In genomic region chr3:29436612-29437313, GRCh38 we compare ENCODE assay signal across 17 cellular contexts.
"Had no signal": no experiment of that assay in that cellular context is flagged by ENCODE, and none has a peak within 500 bp of the region (broad histone marks: within the 10 kb centered on the region; RNA-seq: fewer than 3 reads in every experiment).

No MANE protein-coding gene starts in this region.

- DNase-seq: activated CD4-positive, alpha-beta T cell treated with anti-CD3 and anti-CD28 coated beads for 36 hours; activated CD8-positive, alpha-beta memory T cell treated with anti-CD3 and anti-CD28 coated beads, Interleukin-2, amount 50 U/mL, for 48 hours; activated CD8-positive, alpha-beta T cell treated with anti-CD3 and anti-CD28 coated beads, Interleukin-2, amount 10 ng/mL, durations not matched to agents 7 days and 5 days; activated naive CD4-positive, alpha-beta T cell; effector CD4-positive, alpha-beta T cell; left cardiac atrium; nucleus accumbens; right lobe of liver; stimulated activated CD4-positive, alpha-beta T cell treated with anti-CD3 and anti-CD28 coated beads, Interleukin-12 subunit alpha, Interleukin-12 subunit beta, amount 100 ng/mL, for 4 hours; stimulated activated naive CD8-positive, alpha-beta T cell treated with anti-CD3 and anti-CD28 coated beads, Interleukin-15, Interleukin-2, amounts not matched to agents 100 U/mL and 50 U/mL, for 24 hours; T-cell; T1000; WERI-Rb-1 had no signal

- H3K27me3 ChIP-seq: cardiac muscle cell, right lobe of liver had no signal

- H3K9me3 ChIP-seq: prostate gland, right lobe of liver had no signal

- H3K4me3 ChIP-seq: cardiac muscle cell, coronary artery, prostate gland, right lobe of liver had no signal

- ATAC-seq: activated CD4-positive, alpha-beta T cell treated with anti-CD3 and anti-CD28 coated beads for 36 hours; activated CD8-positive, alpha-beta T cell treated with anti-CD3 and anti-CD28 coated beads, Interleukin-2, amount 10 ng/mL, durations not matched to agents 7 days and 5 days; natural killer cell treated with Interleukin-12 subunit alpha and Interleukin-12 subunit beta and Interleukin-15 and Interleukin-18, amount 100 ng/mL, for 72 hours; right lobe of liver; stimulated activated naive CD8-positive, alpha-beta T cell treated with anti-CD3 and anti-CD28 coated beads, Interleukin-15, Interleukin-2, amounts not matched to agents 100 U/mL and 50 U/mL, for 24 hours; T-cell had no signal

- H3K36me3 ChIP-seq: cardiac muscle cell, prostate gland, right lobe of liver, WERI-Rb-1 had no signal

- H3K4me1 ChIP-seq: prostate gland, right lobe of liver had no signal

- H3K27ac ChIP-seq: cardiac muscle cell, coronary artery, prostate gland, right lobe of liver, WERI-Rb-1 had no signal
